ENCODE assay signal across 17 cellular contexts in the genomic region with DNA sequence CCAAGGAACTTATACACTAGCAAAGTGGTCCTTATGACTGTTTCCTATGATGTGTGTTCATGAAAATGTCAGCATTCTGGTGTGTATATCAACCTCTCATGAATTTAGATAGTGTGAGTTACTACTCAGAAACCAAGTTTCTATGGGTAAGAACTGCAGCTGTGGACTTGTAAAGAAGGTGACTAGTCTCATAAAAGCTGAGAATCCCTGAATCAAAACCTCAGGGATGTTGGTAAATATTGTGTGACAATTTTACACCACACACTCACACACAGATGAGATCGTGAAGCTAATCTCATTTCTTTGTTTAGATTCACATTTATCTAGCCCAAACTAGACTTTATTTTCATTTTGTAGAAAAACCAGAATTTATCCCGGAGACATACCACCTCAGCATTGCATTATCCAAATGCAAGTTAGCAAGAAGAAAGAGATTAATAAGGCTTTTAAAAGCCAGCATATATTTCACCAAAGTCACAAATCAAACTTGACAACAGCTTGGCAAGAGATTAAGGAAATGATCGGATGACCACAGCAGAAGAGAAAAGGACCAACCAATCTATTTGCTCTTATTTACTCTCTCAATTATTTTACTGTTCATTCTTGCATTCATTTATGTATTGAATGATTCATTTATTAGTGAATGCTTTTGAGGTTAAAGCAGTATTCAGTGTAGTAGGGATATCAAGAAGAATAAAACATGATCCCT.
"Had no signal": no experiment of that assay in that cellular context is flagged by ENCODE, and none has a peak within 500 bp of the region (broad histone marks: within the 10 kb centered on the region; RNA-seq: fewer than 3 reads in every experiment).

No MANE protein-coding gene starts in this region.

- H3K4me3 Mint-ChIP-seq: activated naive CD8-positive, alpha-beta T cell treated with anti-CD3 and anti-CD28 coated beads for 36 hours; endodermal cell; T-helper 2 cell treated with Interferon-gamma antibody and Interleukin-4, amounts not matched to agents 5 μg/mL and 100 μg/mL, for 36 hours had no signal

- H3K4me1 Mint-ChIP-seq: activated naive CD8-positive, alpha-beta T cell treated with anti-CD3 and anti-CD28 coated beads for 36 hours had no signal

- ATAC-seq: left lung had no signal

- H3K36me3 Mint-ChIP-seq: activated naive CD8-positive, alpha-beta T cell treated with anti-CD3 and anti-CD28 coated beads for 36 hours had no signal

- DNase-seq: activated CD4-positive, alpha-beta T cell treated with anti-CD3 and anti-CD28 coated beads, Interleukin-2, amount 50 U/mL, for 48 hours; activated naive CD4-positive, alpha-beta T cell; activated naive CD8-positive, alpha-beta T cell treated with anti-CD3 and anti-CD28 coated beads for 36 hours; activated T-cell treated with anti-CD3 and anti-CD28 coated beads for 4 hours; brain microvascular endothelial cell; central memory CD4-positive, alpha-beta T cell; dorsolateral prefrontal cortex; endodermal cell; head of caudate nucleus; left lung; occipital lobe; retina; stimulated activated CD4-positive, alpha-beta T cell treated with anti-CD3 and anti-CD28 coated beads, Interleukin-12 subunit alpha, Interleukin-12 subunit beta, amount 100 ng/mL, for 4 hours; stimulated activated CD4-positive, alpha-beta T cell treated with anti-CD3 and anti-CD28 coated beads, Interleukin-2, amount 100 ng/mL, for 24 hours; stimulated activated naive CD4-positive, alpha-beta T cell treated with Interleukin-2 at 50 U/mL for 16 hours; uterus had no signal

- H3K27ac Mint-ChIP-seq: activated naive CD8-positive, alpha-beta T cell treated with anti-CD3 and anti-CD28 coated beads for 36 hours; endodermal cell; T-helper 2 cell treated with Interferon-gamma antibody and Interleukin-4, amounts not matched to agents 5 μg/mL and 100 μg/mL, for 36 hours had no signal

- H3K9me3 Mint-ChIP-seq: activated naive CD8-positive, alpha-beta T cell treated with anti-CD3 and anti-CD28 coated beads for 36 hours; endodermal cell had no signal
